ENCODE assay signal across 1 cellular context in genomic region chr6:90355965-90356364, GRCh38.
TF ChIP-seq lines count a peak whose summit lies in the region.

No MANE protein-coding gene starts in this region.

TF ChIP-seq in GM23338, 12 proteins besides CTCF, POLR2A, EP300 and RAD21:
- TF ChIP-seq ZNF331 (CRISPR knock-in tag; IDR thresholded peaks at IDR 0.05; ENCODE audit: low read depth): no peak
- no peak for TF ChIP-seq NANOG (IDR thresholded peaks at IDR 0.05; ENCODE audit: borderline replicate concordance)
- TF ChIP-seq, protein P1, sequence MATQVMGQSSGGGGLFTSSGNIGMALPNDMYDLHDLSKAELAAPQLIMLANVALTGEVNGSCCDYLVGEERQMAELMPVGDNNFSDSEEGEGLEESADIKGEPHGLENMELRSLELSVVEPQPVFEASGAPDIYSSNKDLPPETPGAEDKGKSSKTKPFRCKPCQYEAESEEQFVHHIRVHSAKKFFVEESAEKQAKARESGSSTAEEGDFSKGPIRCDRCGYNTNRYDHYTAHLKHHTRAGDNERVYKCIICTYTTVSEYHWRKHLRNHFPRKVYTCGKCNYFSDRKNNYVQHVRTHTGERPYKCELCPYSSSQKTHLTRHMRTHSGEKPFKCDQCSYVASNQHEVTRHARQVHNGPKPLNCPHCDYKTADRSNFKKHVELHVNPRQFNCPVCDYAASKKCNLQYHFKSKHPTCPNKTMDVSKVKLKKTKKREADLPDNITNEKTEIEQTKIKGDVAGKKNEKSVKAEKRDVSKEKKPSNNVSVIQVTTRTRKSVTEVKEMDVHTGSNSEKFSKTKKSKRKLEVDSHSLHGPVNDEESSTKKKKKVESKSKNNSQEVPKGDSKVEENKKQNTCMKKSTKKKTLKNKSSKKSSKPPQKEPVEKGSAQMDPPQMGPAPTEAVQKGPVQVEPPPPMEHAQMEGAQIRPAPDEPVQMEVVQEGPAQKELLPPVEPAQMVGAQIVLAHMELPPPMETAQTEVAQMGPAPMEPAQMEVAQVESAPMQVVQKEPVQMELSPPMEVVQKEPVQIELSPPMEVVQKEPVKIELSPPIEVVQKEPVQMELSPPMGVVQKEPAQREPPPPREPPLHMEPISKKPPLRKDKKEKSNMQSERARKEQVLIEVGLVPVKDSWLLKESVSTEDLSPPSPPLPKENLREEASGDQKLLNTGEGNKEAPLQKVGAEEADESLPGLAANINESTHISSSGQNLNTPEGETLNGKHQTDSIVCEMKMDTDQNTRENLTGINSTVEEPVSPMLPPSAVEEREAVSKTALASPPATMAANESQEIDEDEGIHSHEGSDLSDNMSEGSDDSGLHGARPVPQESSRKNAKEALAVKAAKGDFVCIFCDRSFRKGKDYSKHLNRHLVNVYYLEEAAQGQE (IDR thresholded peaks at IDR 0.05; ENCODE audit: unreplicated experiment): no peak
- no peak for TF ChIP-seq JUNB (IDR thresholded peaks at IDR 0.05; ENCODE audit: unreplicated experiment)
- no peak for TF ChIP-seq EZH2 (IDR thresholded peaks at IDR 0.05; ENCODE audit: low read depth, unreplicated experiment)
- no peak for TF ChIP-seq EZH2phosphoT487 (IDR thresholded peaks at IDR 0.05; ENCODE audit: unreplicated experiment)
- TF ChIP-seq, protein P2, sequence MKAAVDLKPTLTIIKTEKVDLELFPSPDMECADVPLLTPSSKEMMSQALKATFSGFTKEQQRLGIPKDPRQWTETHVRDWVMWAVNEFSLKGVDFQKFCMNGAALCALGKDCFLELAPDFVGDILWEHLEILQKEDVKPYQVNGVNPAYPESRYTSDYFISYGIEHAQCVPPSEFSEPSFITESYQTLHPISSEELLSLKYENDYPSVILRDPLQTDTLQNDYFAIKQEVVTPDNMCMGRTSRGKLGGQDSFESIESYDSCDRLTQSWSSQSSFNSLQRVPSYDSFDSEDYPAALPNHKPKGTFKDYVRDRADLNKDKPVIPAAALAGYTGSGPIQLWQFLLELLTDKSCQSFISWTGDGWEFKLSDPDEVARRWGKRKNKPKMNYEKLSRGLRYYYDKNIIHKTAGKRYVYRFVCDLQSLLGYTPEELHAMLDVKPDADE (IDR thresholded peaks at IDR 0.05): no peak
- TF ChIP-seq CREB1 (CRISPR knock-in tag; IDR thresholded peaks at IDR 0.05; ENCODE audit: low read depth): no peak
- no peak for TF ChIP-seq POLR2AphosphoS5 (IDR thresholded peaks at IDR 0.05; ENCODE audit: low read depth)
- TF ChIP-seq ZNF114 (CRISPR knock-in tag; IDR thresholded peaks at IDR 0.05): no peak
- TF ChIP-seq STAT1 (IDR thresholded peaks at IDR 0.05; ENCODE audit: unreplicated experiment): no peak
- TF ChIP-seq, protein P3, sequence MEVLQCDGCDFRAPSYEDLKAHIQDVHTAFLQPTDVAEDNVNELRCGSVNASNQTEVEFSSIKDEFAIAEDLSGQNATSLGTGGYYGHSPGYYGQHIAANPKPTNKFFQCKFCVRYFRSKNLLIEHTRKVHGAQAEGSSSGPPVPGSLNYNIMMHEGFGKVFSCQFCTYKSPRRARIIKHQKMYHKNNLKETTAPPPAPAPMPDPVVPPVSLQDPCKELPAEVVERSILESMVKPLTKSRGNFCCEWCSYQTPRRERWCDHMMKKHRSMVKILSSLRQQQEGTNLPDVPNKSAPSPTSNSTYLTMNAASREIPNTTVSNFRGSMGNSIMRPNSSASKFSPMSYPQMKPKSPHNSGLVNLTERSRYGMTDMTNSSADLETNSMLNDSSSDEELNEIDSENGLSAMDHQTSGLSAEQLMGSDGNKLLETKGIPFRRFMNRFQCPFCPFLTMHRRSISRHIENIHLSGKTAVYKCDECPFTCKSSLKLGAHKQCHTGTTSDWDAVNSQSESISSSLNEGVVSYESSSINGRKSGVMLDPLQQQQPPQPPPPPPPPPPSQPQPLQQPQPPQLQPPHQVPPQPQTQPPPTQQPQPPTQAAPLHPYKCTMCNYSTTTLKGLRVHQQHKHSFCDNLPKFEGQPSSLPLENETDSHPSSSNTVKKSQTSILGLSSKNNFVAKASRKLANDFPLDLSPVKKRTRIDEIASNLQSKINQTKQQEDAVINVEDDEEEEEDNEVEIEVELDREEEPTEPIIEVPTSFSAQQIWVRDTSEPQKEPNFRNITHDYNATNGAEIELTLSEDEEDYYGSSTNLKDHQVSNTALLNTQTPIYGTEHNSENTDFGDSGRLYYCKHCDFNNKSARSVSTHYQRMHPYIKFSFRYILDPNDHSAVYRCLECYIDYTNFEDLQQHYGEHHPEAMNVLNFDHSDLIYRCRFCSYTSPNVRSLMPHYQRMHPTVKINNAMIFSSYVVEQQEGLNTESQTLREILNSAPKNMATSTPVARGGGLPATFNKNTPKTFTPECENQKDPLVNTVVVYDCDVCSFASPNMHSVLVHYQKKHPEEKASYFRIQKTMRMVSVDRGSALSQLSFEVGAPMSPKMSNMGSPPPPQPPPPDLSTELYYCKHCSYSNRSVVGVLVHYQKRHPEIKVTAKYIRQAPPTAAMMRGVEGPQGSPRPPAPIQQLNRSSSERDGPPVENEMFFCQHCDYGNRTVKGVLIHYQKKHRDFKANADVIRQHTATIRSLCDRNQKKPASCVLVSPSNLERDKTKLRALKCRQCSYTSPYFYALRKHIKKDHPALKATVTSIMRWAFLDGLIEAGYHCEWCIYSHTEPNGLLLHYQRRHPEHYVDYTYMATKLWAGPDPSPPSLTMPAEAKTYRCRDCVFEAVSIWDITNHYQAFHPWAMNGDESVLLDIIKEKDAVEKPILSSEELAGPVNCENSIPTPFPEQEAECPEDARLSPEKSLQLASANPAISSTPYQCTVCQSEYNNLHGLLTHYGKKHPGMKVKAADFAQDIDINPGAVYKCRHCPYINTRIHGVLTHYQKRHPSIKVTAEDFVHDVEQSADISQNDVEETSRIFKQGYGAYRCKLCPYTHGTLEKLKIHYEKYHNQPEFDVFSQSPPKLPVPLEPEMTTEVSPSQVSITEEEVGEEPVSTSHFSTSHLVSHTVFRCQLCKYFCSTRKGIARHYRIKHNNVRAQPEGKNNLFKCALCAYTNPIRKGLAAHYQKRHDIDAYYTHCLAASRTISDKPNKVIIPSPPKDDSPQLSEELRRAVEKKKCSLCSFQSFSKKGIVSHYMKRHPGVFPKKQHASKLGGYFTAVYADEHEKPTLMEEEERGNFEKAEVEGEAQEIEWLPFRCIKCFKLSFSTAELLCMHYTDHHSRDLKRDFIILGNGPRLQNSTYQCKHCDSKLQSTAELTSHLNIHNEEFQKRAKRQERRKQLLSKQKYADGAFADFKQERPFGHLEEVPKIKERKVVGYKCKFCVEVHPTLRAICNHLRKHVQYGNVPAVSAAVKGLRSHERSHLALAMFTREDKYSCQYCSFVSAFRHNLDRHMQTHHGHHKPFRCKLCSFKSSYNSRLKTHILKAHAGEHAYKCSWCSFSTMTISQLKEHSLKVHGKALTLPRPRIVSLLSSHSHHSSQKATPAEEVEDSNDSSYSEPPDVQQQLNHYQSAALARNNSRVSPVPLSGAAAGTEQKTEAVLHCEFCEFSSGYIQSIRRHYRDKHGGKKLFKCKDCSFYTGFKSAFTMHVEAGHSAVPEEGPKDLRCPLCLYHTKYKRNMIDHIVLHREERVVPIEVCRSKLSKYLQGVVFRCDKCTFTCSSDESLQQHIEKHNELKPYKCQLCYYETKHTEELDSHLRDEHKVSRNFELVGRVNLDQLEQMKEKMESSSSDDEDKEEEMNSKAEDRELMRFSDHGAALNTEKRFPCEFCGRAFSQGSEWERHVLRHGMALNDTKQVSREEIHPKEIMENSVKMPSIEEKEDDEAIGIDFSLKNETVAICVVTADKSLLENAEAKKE (CRISPR knock-in tag; IDR thresholded peaks at IDR 0.05): no peak
